In genomic region chr9:88983865-88984542, GRCh38 we compare ENCODE assay signal across 17 cellular contexts. TPM values are rescaled to one million over a fixed set of nuclear protein-coding genes. Genes with fewer than 3 reads are reported as not detected.
DNase-seq lines count a peak whose midpoint lies in the region; ATAC-seq, FAIRE-seq and TF ChIP-seq lines count a peak whose summit lies in the region.
"Had no signal": no experiment of that assay in that cellular context is flagged by ENCODE, and none has a peak within 500 bp of the region (broad histone marks: within the 10 kb centered on the region; RNA-seq: fewer than 3 reads in every experiment).

No MANE protein-coding gene starts in this region.

- no peaks in the 10 kb centered on the region for H3K9me3 ChIP-seq in PC-9 (ENCODE audit: insufficient read depth, low read depth)
- H3K9me3 ChIP-seq in H1 (ENCODE audit: insufficient read depth in 2 of 2, low read depth in 1 of 2, low read length in 1 of 2): peaks cover 2 to 9% of the 10 kb centered on the region in 2 experiments; a peak in 2 of 4 replicates
- H3K9me3 ChIP-seq in left lung: peaks cover 0 to 3% of the 10 kb centered on the region in 2 donors
- H3K9me3 ChIP-seq in MM.1S (replicated peaks; ENCODE audit: insufficient read depth, low read length): no peaks in the 10 kb centered on the region
- H3K9me3 ChIP-seq: BE2C had no signal

- no peak overlapping the region for H4K91ac ChIP-seq in H1 (replicated peaks; ENCODE audit: insufficient read length, low read length)

- no peak overlapping the region for H3K18ac ChIP-seq in H1 (ENCODE audit: extremely low read depth, low read length)

- H3K27ac ChIP-seq in PC-9: no peak overlapping the region
- no peak overlapping the region for H3K27ac ChIP-seq in H1 (ENCODE audit: low read depth, low read length)
- no peak overlapping the region for H3K27ac ChIP-seq in left lung
- H3K27ac ChIP-seq in skin epidermis: peak overlapping the region in 12 of 21 experiments; percentile 1 to 68 (median 38)
- H3K27ac ChIP-seq in MM.1S (ENCODE audit: low read length): no peak overlapping the region
- H3K27ac ChIP-seq: A549, C4-2B had no signal

- ATAC-seq in left lung: peak; percentile 71
- no peak for ATAC-seq in effector memory CD8-positive, alpha-beta T cell (replicated peaks)
- ATAC-seq in HG03342 (IDR thresholded peaks at IDR 0.05; ENCODE audit: unreplicated experiment): no peak
- ATAC-seq: A549, GM12878 had no signal

- H2AK5ac ChIP-seq in H1 (ENCODE audit: low read depth, low read length): no peak overlapping the region

- H2BK120ac ChIP-seq in H1 (replicated peaks; ENCODE audit: low read depth, low read length): no peak overlapping the region

- H3K27me3 ChIP-seq in PC-9 (ENCODE audit: insufficient read depth, low read depth) (no peaks in the 10 kb centered on the region), H1 (replicated peaks in 1 of 4; ENCODE audit: control insufficient read depth in 3 of 4, extremely low read depth in 1 of 4, insufficient read depth in 3 of 4, low read length in 3 of 4) (no peaks in the 10 kb centered on the region), left lung (peaks cover 0 to 3% of the 10 kb centered on the region in 2 donors), MM.1S (replicated peaks; ENCODE audit: insufficient read depth, low read length) (no peaks in the 10 kb centered on the region)
- H3K27me3 ChIP-seq: BE2C had no signal

- DNase-seq in PC-9 (no peak), H1 (ENCODE audit: low read depth in 1 of 2, low spot score in 2 of 2) (no peak), left lung (no peak), MM.1S (no peak)
- no peak for DNase-seq in effector memory CD8-positive, alpha-beta T cell
- DNase-seq: BE2C; CD4-positive, alpha-beta memory T cell; DMS79 had no signal

- no peak overlapping the region for H3K27ac Mint-ChIP-seq in effector memory CD8-positive, alpha-beta T cell
- H3K27ac Mint-ChIP-seq: CD4-positive, alpha-beta memory T cell had no signal

- H3K56ac ChIP-seq in H1 (replicated peaks; ENCODE audit: insufficient read length, low read depth, low read length): no peak overlapping the region

- H3K4me2 ChIP-seq in PC-9 (0 out of 2 replicates have a peak overlapping the region, but pooled peaks have one; percentile 1), H1 (ENCODE audit: insufficient read depth in 1 of 2, low read depth in 2 of 2, low read length in 2 of 2) (no peak overlapping the region), MM.1S (ENCODE audit: low read depth, low read length) (no peak overlapping the region)
- H3K4me2 ChIP-seq: A549 had no signal

- POLR2A ChIA-PET in PC-9 (lab: Charles Lee; ENCODE audit: unreplicated experiment): no interaction called here
- POLR2A ChIA-PET in H1 (lab: Charles Lee; ENCODE audit: partially characterized antibody): no interaction called here

- no peak for TF ChIP-seq RAD21 in H1 (IDR thresholded peaks at IDR 0.05 in 1 of 2, conservative IDR thresholded peaks at IDR 0.05 in 1 of 2; ENCODE audit: low read depth in 2 of 2, low read length in 2 of 2)

- H2AFZ ChIP-seq in PC-9 (peak overlapping the region; percentile 39; the same call in 1 of the 2 replicates), H1 (ENCODE audit: low read length) (peak overlapping the region; percentile 86; the same call in 1 of the 2 replicates), MM.1S (ENCODE audit: low read length) (no peak overlapping the region)

- no peak overlapping the region for H3K4me3 Mint-ChIP-seq in effector memory CD8-positive, alpha-beta T cell
- H3K4me3 Mint-ChIP-seq: CD4-positive, alpha-beta memory T cell had no signal

- H2BK20ac ChIP-seq in H1 (ENCODE audit: low read length): no peak overlapping the region

- H3K9me3 Mint-ChIP-seq in effector memory CD8-positive, alpha-beta T cell: no peaks in the 10 kb centered on the region
- H3K9me3 Mint-ChIP-seq: CD4-positive, alpha-beta memory T cell had no signal

- TF ChIP-seq POLR2A in H1 (IDR thresholded peaks at IDR 0.05; ENCODE audit: control extremely low read depth in 1 of 2, low read depth in 2 of 2, low read length in 2 of 2): no peak

- TF ChIP-seq CTCF in PC-9 (conservative IDR thresholded peaks at IDR 0.05) (no peak), H1 (IDR thresholded peaks at IDR 0.05; ENCODE audit: control extremely low read depth in 1 of 3, insufficient read depth in 1 of 3, low read depth in 1 of 3, low read length in 3 of 3) (no peak), left lung (IDR thresholded peaks at IDR 0.05) (no peak), MM.1S (IDR thresholded peaks at IDR 0.05; ENCODE audit: low read length) (no peak)

- CTCF ChIA-PET in PC-9 (lab: Charles Lee): no interaction called here
- CTCF ChIA-PET in H1 (lab: Charles Lee; ENCODE audit: partially characterized antibody): interaction anchor here (0.6 to 1.1 kb wide), 2 partner anchors 137 to 382 kb away, joined by 3 to 5 read pairs; no protein-coding TSS in a partner anchor

- no peaks in the 10 kb centered on the region for H3K23me2 ChIP-seq in H1 (ENCODE audit: low read depth, low read length)

- TF ChIP-seq EP300 in H1 (IDR thresholded peaks at IDR 0.05; ENCODE audit: borderline replicate concordance in 1 of 2, low read depth in 2 of 2, low read length in 2 of 2): no peak

- H2BK5ac ChIP-seq in H1 (ENCODE audit: low read depth, low read length): no peak overlapping the region

- H3K27me3 Mint-ChIP-seq in effector memory CD8-positive, alpha-beta T cell: peaks cover 19 to 32% of the 10 kb centered on the region in 2 donors

- H2BK12ac ChIP-seq in H1 (ENCODE audit: low read depth, low read length): no peak overlapping the region

- H3K4me1 ChIP-seq in PC-9 (replicated peaks; ENCODE audit: insufficient read depth) (peaks cover 5% of the 10 kb centered on the region), H1 (replicated peaks in 1 of 4; ENCODE audit: control insufficient read depth in 3 of 4, insufficient read depth in 4 of 4, low read length in 3 of 4) (peaks cover 0 to 2% (median 0%) of the 10 kb centered on the region in 4 experiments; a peak in 1 of 7 replicates), left lung (peaks cover 0 to 2% of the 10 kb centered on the region in 2 donors), MM.1S (ENCODE audit: low read length) (no peaks in the 10 kb centered on the region)
- H3K4me1 ChIP-seq: A549, BE2C had no signal

- no peaks in the 10 kb centered on the region for H3K4me1 Mint-ChIP-seq in effector memory CD8-positive, alpha-beta T cell (ENCODE audit: low read depth in 2 of 2)

- H4K20me1 ChIP-seq in PC-9 (ENCODE audit: insufficient read depth) (no peaks in the 10 kb centered on the region), H1 (replicated peaks in 1 of 2; ENCODE audit: control insufficient read depth in 1 of 2, insufficient read depth in 2 of 2, low read length in 2 of 2) (no peaks in the 10 kb centered on the region), MM.1S (ENCODE audit: insufficient read depth, low read length) (no peaks in the 10 kb centered on the region)

- H4K8ac ChIP-seq in H1 (ENCODE audit: extremely low read depth, insufficient read depth, low read length): no peak overlapping the region; the same call in 1 of the 2 replicates

- FAIRE-seq in H1 (lab: Jason Lieb, UNC): no peak
- FAIRE-seq: A549, GM12878, GM18507, H54 had no signal

- no peak overlapping the region for H3K23ac ChIP-seq in H1 (ENCODE audit: insufficient read length)

- H3K4me3 ChIP-seq in PC-9 (no peak overlapping the region), H1 (ENCODE audit: extremely low read depth in 1 of 4, insufficient read depth in 2 of 4, low read depth in 3 of 4, low read length in 4 of 4) (no peak overlapping the region), left lung (no peak overlapping the region), skin epidermis (no peak overlapping the region), MM.1S (ENCODE audit: low read length) (no peak overlapping the region)
- H3K4me3 ChIP-seq: A549, GM12878 had no signal

- H4K5ac ChIP-seq in H1 (ENCODE audit: insufficient read length, low read depth, low read length): no peak overlapping the region

- H3K14ac ChIP-seq in H1 (ENCODE audit: insufficient read length): no peak overlapping the region

- no peak overlapping the region for H3K4ac ChIP-seq in H1 (replicated peaks; ENCODE audit: insufficient read length, low read depth, low read length)

- no peak overlapping the region for H3K9ac ChIP-seq in H1 (replicated peaks in 1 of 4; ENCODE audit: extremely low read depth in 1 of 4, low read depth in 3 of 4, low read length in 3 of 4)
- H3K9ac ChIP-seq in MM.1S (ENCODE audit: low read length): no peak overlapping the region

- no TSS peak for BruUV-seq in PC-9 (replicated peaks; lab: Mats Ljungman, UMichigan)

- H2BK15ac ChIP-seq in H1 (ENCODE audit: low read length): no peak overlapping the region

- no peaks in the 10 kb centered on the region for H3K79me2 ChIP-seq in PC-9 (ENCODE audit: low read depth)
- H3K79me2 ChIP-seq in H1 (ENCODE audit: control insufficient read depth in 1 of 2, insufficient read depth in 2 of 2, low read length in 2 of 2): no peaks in the 10 kb centered on the region
- no peaks in the 10 kb centered on the region for H3K79me2 ChIP-seq in MM.1S (ENCODE audit: low read length)

- intact Hi-C loops in PC-9 (cut with micrococcal nuclease; ENCODE audit: unreplicated experiment) (no loop called here), left lung (cut with DNase I) (no loop called here)

- H3F3A ChIP-seq in PC-9 (ENCODE audit: insufficient read depth, low read depth) (peaks cover 3% of the 10 kb centered on the region; the same call in 1 of the 2 replicates), MM.1S (ENCODE audit: insufficient read depth, low read length) (no peaks in the 10 kb centered on the region)

- H3K79me1 ChIP-seq in H1 (ENCODE audit: low read depth, low read length): no peaks in the 10 kb centered on the region

- WGBS in H1 (ENCODE audit: extremely low coverage in 1 of 2, insufficient coverage in 1 of 2, insufficient read length in 1 of 2, insufficient replicate concordance in 2 of 2, low coverage in 1 of 2, low lambda C conversion rate in 2 of 2, missing lambda C conversion rate in 1 of 2), 2 experiments: 87% methylated on average over 2 of the region's 2 CpGs; no CpG with 5 or more reads in 1 of the 2 experiments

- H3K36me3 Mint-ChIP-seq in effector memory CD8-positive, alpha-beta T cell (ENCODE audit: insufficient read depth): no peaks in the 10 kb centered on the region
- H3K36me3 Mint-ChIP-seq: CD4-positive, alpha-beta memory T cell had no signal

- no peaks in the 10 kb centered on the region for H3K9me2 ChIP-seq in PC-9 (ENCODE audit: insufficient read depth)
- H3K9me2 ChIP-seq in MM.1S (replicated peaks; ENCODE audit: insufficient read depth, low read length): no peaks in the 10 kb centered on the region

- no peaks in the 10 kb centered on the region for H3K36me3 ChIP-seq in PC-9 (ENCODE audit: low read depth)
- no peaks in the 10 kb centered on the region for H3K36me3 ChIP-seq in H1 (ENCODE audit: control insufficient read depth in 2 of 4, insufficient read depth in 4 of 4, low read length in 3 of 4)
- H3K36me3 ChIP-seq in left lung: no peaks in the 10 kb centered on the region
- no peaks in the 10 kb centered on the region for H3K36me3 ChIP-seq in MM.1S (replicated peaks; ENCODE audit: insufficient read depth, low read length)
- H3K36me3 ChIP-seq: BE2C had no signal

RNA-seq across cellular contexts. Expression of gene S1PR3, which starts 7.3 kb away (rescaled TPM):
- total RNA-seq in PC-9 (2021): 19.4 and 23.3 TPM in 2 replicates
- total RNA-seq in H1 (2021; fragmentation: NEBNext Ultra II Directional; extraction: Animal tissue kit (Norgen Biotek cat#: 25700)): 6.4 and 7.2 TPM in 2 replicates
- 3.7 and 4.9 TPM in 2 replicates for polyA plus RNA-seq in H1 (2011; rRNA removed)
- 3.9 TPM for polyA plus RNA-seq in H1 (2011; cell fraction: cytosol; rRNA removed)
- 4.7 TPM for polyA plus RNA-seq in H1 (2011; cell fraction: nucleus; rRNA removed)
- polyA plus RNA-seq in H1 (2012, experiment 1 of 2): 3.4 to 4.7 TPM (median 4.2 TPM) in 4 replicates
- polyA plus RNA-seq in H1 (2012, experiment 2 of 2): 1.5 TPM
- polyA plus RNA-seq in H1 (2013, experiment 1 of 2): 5.7 TPM
- polyA plus RNA-seq in H1 (2013, experiment 2 of 2): 6.4 TPM
- 9.5 and 11.0 TPM in 2 replicates for polyA minus RNA-seq in H1 (2011; rRNA and poly(A)+ RNA removed)
- 4.0 TPM for polyA minus RNA-seq in H1 (2011; cell fraction: cytosol; rRNA and poly(A)+ RNA removed)
- polyA minus RNA-seq in H1 (2011; cell fraction: nucleus; rRNA and poly(A)+ RNA removed): 8.7 TPM
- 10 to 100 TPM in 1 of 2 donors, 1 to 10 TPM in 1; 6.9 to 15.8 TPM for total RNA-seq in left lung
- total RNA-seq: CD4-positive, alpha-beta memory T cell; G401; HT-29 had no signal
- polyA plus RNA-seq: CD4-positive, alpha-beta memory T cell had no signal

Comparison
In these comparisons a context has a peak if more than half of its experiments do, and no peak if none do; other contexts are left out.
1. H3K27ac ChIP-seq: peak in skin epidermis (12 of 21); none in PC-9 (single experiment), H1 (single experiment), left lung (0 of 2) and MM.1S (single experiment).